ENCODE assay signal across 26 cellular contexts in the genomic region with DNA sequence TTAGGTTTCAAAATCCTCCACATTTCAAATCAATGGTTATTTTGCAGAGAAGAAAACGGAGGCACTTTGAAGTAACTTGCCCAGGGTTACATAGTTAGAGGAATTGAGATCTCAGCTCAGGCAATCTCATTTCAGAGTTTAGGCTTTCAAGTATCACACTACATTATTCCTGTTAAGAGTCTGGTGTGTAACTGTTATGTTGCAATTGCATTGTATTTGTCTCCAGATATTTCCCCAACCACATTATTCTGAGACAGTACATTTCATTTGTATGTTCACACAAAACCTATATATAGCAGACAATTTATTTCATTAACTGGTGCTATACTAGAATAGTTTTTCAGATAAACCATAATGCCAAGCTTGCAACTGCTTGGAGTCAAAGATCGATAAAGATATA.
DNase-seq lines count a peak whose midpoint lies in the region; ATAC-seq, FAIRE-seq and TF ChIP-seq lines count a peak whose summit lies in the region.
"Had no signal": no experiment of that assay in that cellular context is flagged by ENCODE, and none has a peak within 500 bp of the region (broad histone marks: within the 10 kb centered on the region; RNA-seq: fewer than 3 reads in every experiment).

No MANE protein-coding gene starts in this region.

- H3K9me3 ChIP-seq in endothelial cell of umbilical vein (replicated peaks; ENCODE audit: control insufficient read depth, insufficient read depth, low read length) (no peaks in the 10 kb centered on the region), neural progenitor cell (ENCODE audit: low read depth) (no peaks in the 10 kb centered on the region)
- H3K9me3 ChIP-seq: esophagus muscularis mucosa, SK-N-SH had no signal

- H4K20me1 ChIP-seq in endothelial cell of umbilical vein (replicated peaks; ENCODE audit: control insufficient read depth, extremely low read depth, insufficient read depth, low read length), result no peaks in the 10 kb centered on the region
- no peaks in the 10 kb centered on the region for H4K20me1 ChIP-seq in neural progenitor cell (ENCODE audit: low read depth)

- no peak for TF ChIP-seq CTCF in Calu3 (IDR thresholded peaks at IDR 0.05; ENCODE audit: unreplicated experiment)
- TF ChIP-seq CTCF in endothelial cell of umbilical vein (IDR thresholded peaks at IDR 0.05; ENCODE audit: extremely low read depth in 1 of 2, insufficient read depth in 1 of 2, low read depth in 1 of 2, low read length in 2 of 2), result no peak
- TF ChIP-seq CTCF in neural progenitor cell (IDR thresholded peaks at IDR 0.05), result no peak

- intact Hi-C loops in Calu3 (cut with micrococcal nuclease; ENCODE audit: unreplicated experiment), result no loop called here
- intact Hi-C loops in endothelial cell of umbilical vein (cut with micrococcal nuclease), result no loop called here

- no peaks in the 10 kb centered on the region for H3K27me3 ChIP-seq in endothelial cell of umbilical vein (ENCODE audit: control insufficient read depth in 2 of 2, insufficient read depth in 2 of 2, low read length in 2 of 2)
- no peaks in the 10 kb centered on the region for H3K27me3 ChIP-seq in neural progenitor cell
- H3K27me3 ChIP-seq: esophagus muscularis mucosa had no signal

- peak overlapping the region; percentile 12 for H3K4me3 Mint-ChIP-seq in Calu3 (ENCODE audit: low read depth, unreplicated experiment)
- H3K4me3 Mint-ChIP-seq in neural progenitor cell, result no peak overlapping the region
- H3K4me3 Mint-ChIP-seq: activated naive CD8-positive, alpha-beta T cell; activated T-helper 17 cell treated with anti-CD3 and anti-CD28 coated beads, Interleukin-2, amount 50 U/mL, for 72 hours; natural killer cell had no signal

- no peak for ATAC-seq in HG03469 (IDR thresholded peaks at IDR 0.05; ENCODE audit: unreplicated experiment)
- ATAC-seq: activated T-helper 17 cell treated with anti-CD3 and anti-CD28 coated beads, Interleukin-2, amount 50 U/mL, for 72 hours; left cardiac atrium had no signal

- H3K4me2 ChIP-seq in endothelial cell of umbilical vein (ENCODE audit: insufficient read depth, low read length) (peak overlapping the region; percentile 82), neural progenitor cell (peak overlapping the region; percentile 65)

- peaks cover 26% of the 10 kb centered on the region for H3F3A ChIP-seq in neural progenitor cell (ENCODE audit: low read depth)

- no peaks in the 10 kb centered on the region for H3K36me3 ChIP-seq in endothelial cell of umbilical vein (ENCODE audit: control insufficient read depth in 2 of 2, extremely low read depth in 1 of 2, insufficient read depth in 2 of 2, low read length in 2 of 2)
- no peaks in the 10 kb centered on the region for H3K36me3 ChIP-seq in neural progenitor cell
- H3K36me3 ChIP-seq: esophagus muscularis mucosa, WERI-Rb-1 had no signal

- POLR2A ChIA-PET in endothelial cell of umbilical vein (lab: Charles Lee), result no interaction called here

- no peak for TF ChIP-seq POLR2A in endothelial cell of umbilical vein (IDR thresholded peaks at IDR 0.05; ENCODE audit: low read depth, low read length)

- H3K79me2 ChIP-seq in endothelial cell of umbilical vein (ENCODE audit: control insufficient read depth, insufficient read depth, low read length) (no peaks in the 10 kb centered on the region), neural progenitor cell (ENCODE audit: low read depth) (no peaks in the 10 kb centered on the region)

- no peak overlapping the region for H2AFZ ChIP-seq in endothelial cell of umbilical vein (ENCODE audit: low read depth, low read length)
- H2AFZ ChIP-seq in neural progenitor cell (replicated peaks), result no peak overlapping the region

- dilution Hi-C loops in endothelial cell of umbilical vein (cut with MboI; ENCODE audit: extremely low pct_ligation_motif_present, low sequenced_read_pairs), result no loop called here

- DNase-seq in Calu3 (no peak), MV-4-11 (lab: John Stamatoyannopoulos, UW) (peak; percentile 2), endothelial cell of umbilical vein (ENCODE audit: low read depth, low spot score) (peak; percentile 33), neural progenitor cell (ENCODE audit: low spot score) (no peak), SW480 (ENCODE audit: low spot score) (no peak), DMS79 treated with DMSO at 0.1 percent for 48 hours (lab: John Stamatoyannopoulos, UW) (no peak)
- DNase-seq: activated CD4-positive, alpha-beta T cell treated with anti-CD3 and anti-CD28 coated beads, Interleukin-2, amount 50 U/mL, for 4 hours; activated CD8-positive, alpha-beta memory T cell treated with anti-CD3 and anti-CD28 coated beads, Interleukin-2, amount 50 U/mL, for 4 hours; DMS153; effector CD8-positive, alpha-beta T cell; glutamatergic neuron; GOT3; left cardiac atrium; midbrain; natural killer cell; NCI-H1417 treated with DMSO at 0.1 percent for 48 hours; NCI-H524; posterior cingulate gyrus; SK-N-SH; WERI-Rb-1 had no signal

- BruUV-seq in Calu3 (replicated peaks; lab: Mats Ljungman, UMichigan), result no TSS peak
- no TSS peak for BruUV-seq in endothelial cell of umbilical vein (replicated peaks; lab: Mats Ljungman, UMichigan)

- CTCF ChIA-PET in Calu3 (lab: Charles Lee), result interaction anchor here (0.6 to 1.4 kb wide), 6 partner anchors 64 to 1385 kb away, joined by 3 to 4 read pairs (median 3); no protein-coding TSS in a partner anchor
- CTCF ChIA-PET in endothelial cell of umbilical vein (lab: Charles Lee), result interaction anchor here (0.7 to 1.6 kb wide), 12 partner anchors 9 to 318 kb away, joined by 3 to 11 read pairs (median 4); no protein-coding TSS in a partner anchor

- H3K27me3 Mint-ChIP-seq in Calu3 (ENCODE audit: unreplicated experiment) (no peaks in the 10 kb centered on the region), neural progenitor cell (ENCODE audit: insufficient read depth, low read depth) (no peaks in the 10 kb centered on the region)
- H3K27me3 Mint-ChIP-seq: activated naive CD8-positive, alpha-beta T cell; activated T-helper 17 cell treated with anti-CD3 and anti-CD28 coated beads, Interleukin-2, amount 50 U/mL, for 72 hours; CD4-positive, alpha-beta memory T cell had no signal

- H3K36me3 Mint-ChIP-seq in Calu3 (ENCODE audit: insufficient read depth, unreplicated experiment) (no peaks in the 10 kb centered on the region), neural progenitor cell (no peaks in the 10 kb centered on the region)
- H3K36me3 Mint-ChIP-seq: CD4-positive, alpha-beta memory T cell; natural killer cell had no signal

- H3K27ac ChIP-seq in endothelial cell of umbilical vein (ENCODE audit: insufficient read depth, low read depth, low read length) (no peak overlapping the region), neural progenitor cell (peak overlapping the region; percentile 62)
- H3K27ac ChIP-seq: esophagus muscularis mucosa, RWPE1, WERI-Rb-1 had no signal

- FAIRE-seq in endothelial cell of umbilical vein (lab: Jason Lieb, UNC), result no peak

- H3K4me3 ChIP-seq in endothelial cell of umbilical vein (replicated peaks in 1 of 3; ENCODE audit: insufficient read depth in 1 of 3, low read depth in 1 of 3, low read length in 3 of 3), result no peak overlapping the region
- no peak overlapping the region for H3K4me3 ChIP-seq in neural progenitor cell
- H3K4me3 ChIP-seq: esophagus muscularis mucosa had no signal

- H3K4me1 ChIP-seq in endothelial cell of umbilical vein (ENCODE audit: control insufficient read depth, extremely low read depth, insufficient read depth, low read length), result peaks cover 35% of the 10 kb centered on the region
- peaks cover 43% of the 10 kb centered on the region for H3K4me1 ChIP-seq in neural progenitor cell

- H3K27ac Mint-ChIP-seq in Calu3 (ENCODE audit: unreplicated experiment) (peak overlapping the region; percentile 87), neural progenitor cell (no peak overlapping the region)
- H3K27ac Mint-ChIP-seq: activated naive CD8-positive, alpha-beta T cell; activated T-helper 17 cell treated with anti-CD3 and anti-CD28 coated beads, Interleukin-2, amount 50 U/mL, for 72 hours had no signal

- H3K9me3 Mint-ChIP-seq in Calu3 (ENCODE audit: low read depth, unreplicated experiment), result no peaks in the 10 kb centered on the region
- no peaks in the 10 kb centered on the region for H3K9me3 Mint-ChIP-seq in neural progenitor cell
- H3K9me3 Mint-ChIP-seq: activated T-helper 17 cell treated with anti-CD3 and anti-CD28 coated beads, Interleukin-2, amount 50 U/mL, for 72 hours; CD4-positive, alpha-beta memory T cell; natural killer cell had no signal

- no peaks in the 10 kb centered on the region for H3K9me1 ChIP-seq in endothelial cell of umbilical vein (replicated peaks; ENCODE audit: control insufficient read depth, extremely low read depth, insufficient read depth, low read length)

- peaks cover 33% of the 10 kb centered on the region for H3K4me1 Mint-ChIP-seq in Calu3 (ENCODE audit: low read depth, unreplicated experiment)
- peaks cover 33% of the 10 kb centered on the region for H3K4me1 Mint-ChIP-seq in neural progenitor cell

- H3K9ac ChIP-seq in endothelial cell of umbilical vein (replicated peaks; ENCODE audit: extremely low read depth, insufficient read depth, low read length) (no peak overlapping the region), neural progenitor cell (no peak overlapping the region)
- H3K9ac ChIP-seq: SK-N-SH had no signal

TF ChIP-seq in endothelial cell of umbilical vein, 7 proteins besides CTCF, POLR2A, EP300 and RAD21:
- TF ChIP-seq FOS (IDR thresholded peaks at IDR 0.05; ENCODE audit: borderline replicate concordance, insufficient read depth, low read length) (no peak), GATA2 (IDR thresholded peaks at IDR 0.05; ENCODE audit: insufficient read depth, insufficient read length, low read depth, low read length) (no peak), MYC (IDR thresholded peaks at IDR 0.05; ENCODE audit: low read depth, low read length) (no peak), JUN (IDR thresholded peaks at IDR 0.05; ENCODE audit: borderline replicate concordance, insufficient read depth, insufficient read length, low read depth) (no peak), EZH2 (IDR thresholded peaks at IDR 0.05; ENCODE audit: borderline replicate concordance, low read depth, low read length, severe bottlenecking) (no peak)
- TF ChIP-seq, protein P1, sequence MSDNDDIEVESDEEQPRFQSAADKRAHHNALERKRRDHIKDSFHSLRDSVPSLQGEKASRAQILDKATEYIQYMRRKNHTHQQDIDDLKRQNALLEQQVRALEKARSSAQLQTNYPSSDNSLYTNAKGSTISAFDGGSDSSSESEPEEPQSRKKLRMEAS (IDR thresholded peaks at IDR 0.05; ENCODE audit: insufficient read depth, insufficient read length), result no peak

Comparison
In these comparisons a context has a peak if more than half of its experiments do, and no peak if none do; other contexts are left out.
1. DNase-seq: peak in MV-4-11 (single experiment) and endothelial cell of umbilical vein (single experiment); none in Calu3 (single experiment), neural progenitor cell (single experiment), SW480 (single experiment) and DMS79 treated with DMSO at 0.1 percent for 48 hours (single experiment).